In the genomic region with DNA sequence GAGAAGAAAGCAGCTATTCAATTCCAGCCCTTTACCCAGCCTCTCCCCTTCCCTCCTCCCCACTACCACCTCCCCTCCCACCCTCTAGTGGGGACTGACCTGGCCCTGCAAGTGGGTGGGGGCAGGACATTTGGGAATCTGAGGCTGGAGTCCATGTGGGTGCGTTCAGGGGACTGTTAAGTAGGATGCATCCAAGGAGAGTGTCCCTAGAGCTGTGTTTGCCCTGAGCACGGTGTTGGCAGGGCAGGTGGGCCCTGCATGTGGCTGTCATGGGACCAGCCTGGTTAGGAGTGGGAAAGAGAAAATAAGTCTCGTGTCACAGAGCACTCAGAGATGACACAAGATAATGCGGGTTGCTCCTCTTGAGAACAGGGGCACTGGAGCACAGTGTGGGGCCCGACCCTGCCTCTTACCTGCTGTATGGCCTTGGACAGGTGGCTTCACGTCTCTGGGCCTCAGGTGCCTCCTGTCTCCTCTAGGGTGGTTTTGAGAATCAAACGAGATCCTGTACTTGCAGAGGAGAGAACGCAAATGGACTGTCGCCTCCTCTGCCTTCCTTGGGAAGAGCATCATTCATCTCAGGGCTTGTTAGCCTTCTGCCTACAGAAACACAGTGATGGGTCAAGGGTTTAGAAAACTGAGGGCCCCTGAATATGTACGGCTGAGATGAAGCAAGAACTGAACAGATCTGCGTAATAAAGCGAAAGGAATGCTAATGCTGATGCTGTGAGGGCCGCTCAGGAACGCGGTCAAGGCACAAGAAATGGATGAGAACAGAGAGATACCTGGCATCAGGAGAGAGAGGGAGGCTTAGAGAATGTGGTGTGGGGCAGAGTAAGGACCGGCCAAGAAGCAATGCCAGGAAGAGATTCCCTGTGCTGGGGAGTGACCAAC, we compare ENCODE assay signal across 1 cellular context.
TF ChIP-seq lines count a peak whose summit lies in the region.

No MANE protein-coding gene starts in this region.

TF ChIP-seq in HepG2, 621 proteins besides CTCF, POLR2A, EP300 and RAD21 (continued from another document and continues in another):
- TF ChIP-seq, protein P1, sequence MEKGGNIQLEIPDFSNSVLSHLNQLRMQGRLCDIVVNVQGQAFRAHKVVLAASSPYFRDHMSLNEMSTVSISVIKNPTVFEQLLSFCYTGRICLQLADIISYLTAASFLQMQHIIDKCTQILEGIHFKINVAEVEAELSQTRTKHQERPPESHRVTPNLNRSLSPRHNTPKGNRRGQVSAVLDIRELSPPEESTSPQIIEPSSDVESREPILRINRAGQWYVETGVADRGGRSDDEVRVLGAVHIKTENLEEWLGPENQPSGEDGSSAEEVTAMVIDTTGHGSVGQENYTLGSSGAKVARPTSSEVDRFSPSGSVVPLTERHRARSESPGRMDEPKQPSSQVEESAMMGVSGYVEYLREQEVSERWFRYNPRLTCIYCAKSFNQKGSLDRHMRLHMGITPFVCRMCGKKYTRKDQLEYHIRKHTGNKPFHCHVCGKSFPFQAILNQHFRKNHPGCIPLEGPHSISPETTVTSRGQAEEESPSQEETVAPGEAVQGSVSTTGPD (CRISPR knock-in tag; IDR thresholded peaks at IDR 0.05) = peak; percentile 66
- TF ChIP-seq CHD4 (IDR thresholded peaks at IDR 0.05; ENCODE audit: borderline replicate concordance, low read length) (peak; percentile 40; the same call in 1 of the 2 replicates), ZMYM3 (CRISPR knock-in tag; IDR thresholded peaks at IDR 0.05) (peak; percentile 86), NR2F6 (IDR thresholded peaks at IDR 0.05) (peak; percentile 52; the same call in 1 of the 2 replicates), NR2F6 (CRISPR knock-in tag; IDR thresholded peaks at IDR 0.05) (no peak; the same call in 1 of the 2 replicates), SMARCC2 (IDR thresholded peaks at IDR 0.05) (no peak), RBFOX2 (IDR thresholded peaks at IDR 0.05; ENCODE audit: low read depth, low read length) (peak; percentile 31; the same call in 1 of the 2 replicates), MYC (CRISPR knock-in tag; IDR thresholded peaks at IDR 0.05; ENCODE audit: borderline replicate concordance) (peak; percentile 70), TOPORS (CRISPR knock-in tag; IDR thresholded peaks at IDR 0.05) (peak; percentile 85), ZNF317 (CRISPR knock-in tag; IDR thresholded peaks at IDR 0.05) (peak; percentile 30), RBM22 (optimal IDR thresholded peaks at IDR 0.05; ENCODE audit: low read length) (peak; percentile 70), RXRB (CRISPR knock-in tag; IDR thresholded peaks at IDR 0.05; ENCODE audit: borderline replicate concordance) (peak; percentile 18; the same call in 1 of the 2 replicates), DRAP1 (CRISPR knock-in tag; IDR thresholded peaks at IDR 0.05) (peak; percentile 74), PCBP2 (optimal IDR thresholded peaks at IDR 0.05; ENCODE audit: low read depth, low read length, poor library complexity, severe bottlenecking) (no peak), DR1 (CRISPR knock-in tag; IDR thresholded peaks at IDR 0.05) (no peak), ZIK1 (CRISPR knock-in tag; IDR thresholded peaks at IDR 0.05; ENCODE audit: borderline replicate concordance, low read depth) (peak; percentile 70; the same call in 1 of the 2 replicates), HOXA5 (CRISPR knock-in tag; IDR thresholded peaks at IDR 0.05) (no peak), IKZF4 (CRISPR knock-in tag; IDR thresholded peaks at IDR 0.05; ENCODE audit: borderline replicate concordance, low read depth, not compliant biosample characterization) (peak; percentile 68), YEATS2 (CRISPR knock-in tag; IDR thresholded peaks at IDR 0.05; ENCODE audit: borderline replicate concordance) (peak; percentile 39; the same call in 1 of the 2 replicates), ZNF337 (CRISPR knock-in tag; IDR thresholded peaks at IDR 0.05; ENCODE audit: borderline replicate concordance, low read depth) (no peak), ATF7-NPFF (CRISPR knock-in tag; IDR thresholded peaks at IDR 0.05; ENCODE audit: low read depth) (peak; percentile 11), NFIC (IDR thresholded peaks at IDR 0.05; ENCODE audit: low read length) (no peak), PRPF4 (IDR thresholded peaks at IDR 0.05; ENCODE audit: low read depth, low read length, poor library complexity, severe bottlenecking) (peak; percentile 52), GPN1 (CRISPR knock-in tag; IDR thresholded peaks at IDR 0.05; ENCODE audit: borderline replicate concordance) (no peak), ZNF564 (CRISPR knock-in tag; IDR thresholded peaks at IDR 0.05) (0 out of 2 replicates have a peak, but pooled peaks have one; percentile 11), ZNF331 (CRISPR knock-in tag; IDR thresholded peaks at IDR 0.05) (peak; percentile 74; the same call in 1 of the 2 replicates), MIER3 (CRISPR knock-in tag; IDR thresholded peaks at IDR 0.05; ENCODE audit: borderline replicate concordance) (peak; percentile 10; the same call in 1 of the 2 replicates), ONECUT2 (CRISPR knock-in tag; IDR thresholded peaks at IDR 0.05) (no peak), KDM2A (CRISPR knock-in tag; IDR thresholded peaks at IDR 0.05; ENCODE audit: borderline replicate concordance, low read depth) (0 out of 2 replicates have a peak, but pooled peaks have one; percentile 37), PHF8 (CRISPR knock-in tag; IDR thresholded peaks at IDR 0.05) (peak; percentile 40; the same call in 1 of the 2 replicates), RBM39 (IDR thresholded peaks at IDR 0.05; ENCODE audit: low read depth, low read length, poor library complexity, severe bottlenecking) (peak; percentile 86), ZMYM4 (CRISPR knock-in tag; IDR thresholded peaks at IDR 0.05) (0 out of 2 replicates have a peak, but pooled peaks have one; percentile 7), ZNF318 (CRISPR knock-in tag; IDR thresholded peaks at IDR 0.05) (no peak), NFE2 (CRISPR knock-in tag; IDR thresholded peaks at IDR 0.05) (no peak), TSC22D2 (CRISPR knock-in tag; IDR thresholded peaks at IDR 0.05; ENCODE audit: borderline replicate concordance) (peak; percentile 5; the same call in 1 of the 2 replicates), ZBTB3 (CRISPR knock-in tag; IDR thresholded peaks at IDR 0.05; ENCODE audit: borderline replicate concordance, low read depth) (no peak), KLF16 (CRISPR knock-in tag; IDR thresholded peaks at IDR 0.05) (peak in 1 of 2 experiments; percentile 23; a peak in 1 of 4 replicates)
- TF ChIP-seq, protein P2, sequence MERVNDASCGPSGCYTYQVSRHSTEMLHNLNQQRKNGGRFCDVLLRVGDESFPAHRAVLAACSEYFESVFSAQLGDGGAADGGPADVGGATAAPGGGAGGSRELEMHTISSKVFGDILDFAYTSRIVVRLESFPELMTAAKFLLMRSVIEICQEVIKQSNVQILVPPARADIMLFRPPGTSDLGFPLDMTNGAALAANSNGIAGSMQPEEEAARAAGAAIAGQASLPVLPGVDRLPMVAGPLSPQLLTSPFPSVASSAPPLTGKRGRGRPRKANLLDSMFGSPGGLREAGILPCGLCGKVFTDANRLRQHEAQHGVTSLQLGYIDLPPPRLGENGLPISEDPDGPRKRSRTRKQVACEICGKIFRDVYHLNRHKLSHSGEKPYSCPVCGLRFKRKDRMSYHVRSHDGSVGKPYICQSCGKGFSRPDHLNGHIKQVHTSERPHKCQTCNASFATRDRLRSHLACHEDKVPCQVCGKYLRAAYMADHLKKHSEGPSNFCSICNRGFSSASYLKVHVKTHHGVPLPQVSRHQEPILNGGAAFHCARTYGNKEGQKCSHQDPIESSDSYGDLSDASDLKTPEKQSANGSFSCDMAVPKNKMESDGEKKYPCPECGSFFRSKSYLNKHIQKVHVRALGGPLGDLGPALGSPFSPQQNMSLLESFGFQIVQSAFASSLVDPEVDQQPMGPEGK (CRISPR knock-in tag; IDR thresholded peaks at IDR 0.05) = peak; percentile 97
- TF ChIP-seq, protein P3, sequence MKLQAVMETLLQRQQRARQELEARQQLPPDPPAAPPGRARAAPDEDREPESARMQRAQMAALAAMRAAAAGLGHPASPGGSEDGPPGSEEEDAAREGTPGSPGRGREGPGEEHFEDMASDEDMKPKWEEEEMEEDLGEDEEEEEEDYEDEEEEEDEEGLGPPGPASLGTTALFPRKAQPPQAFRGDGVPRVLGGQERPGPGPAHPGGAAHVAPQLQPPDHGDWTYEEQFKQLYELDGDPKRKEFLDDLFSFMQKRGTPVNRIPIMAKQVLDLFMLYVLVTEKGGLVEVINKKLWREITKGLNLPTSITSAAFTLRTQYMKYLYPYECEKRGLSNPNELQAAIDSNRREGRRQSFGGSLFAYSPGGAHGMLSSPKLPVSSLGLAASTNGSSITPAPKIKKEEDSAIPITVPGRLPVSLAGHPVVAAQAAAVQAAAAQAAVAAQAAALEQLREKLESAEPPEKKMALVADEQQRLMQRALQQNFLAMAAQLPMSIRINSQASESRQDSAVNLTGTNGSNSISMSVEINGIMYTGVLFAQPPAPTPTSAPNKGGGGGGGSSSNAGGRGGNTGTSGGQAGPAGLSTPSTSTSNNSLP (IDR thresholded peaks at IDR 0.05; ENCODE audit: low read depth, low read length) = no peak
- TF ChIP-seq, protein P4, sequence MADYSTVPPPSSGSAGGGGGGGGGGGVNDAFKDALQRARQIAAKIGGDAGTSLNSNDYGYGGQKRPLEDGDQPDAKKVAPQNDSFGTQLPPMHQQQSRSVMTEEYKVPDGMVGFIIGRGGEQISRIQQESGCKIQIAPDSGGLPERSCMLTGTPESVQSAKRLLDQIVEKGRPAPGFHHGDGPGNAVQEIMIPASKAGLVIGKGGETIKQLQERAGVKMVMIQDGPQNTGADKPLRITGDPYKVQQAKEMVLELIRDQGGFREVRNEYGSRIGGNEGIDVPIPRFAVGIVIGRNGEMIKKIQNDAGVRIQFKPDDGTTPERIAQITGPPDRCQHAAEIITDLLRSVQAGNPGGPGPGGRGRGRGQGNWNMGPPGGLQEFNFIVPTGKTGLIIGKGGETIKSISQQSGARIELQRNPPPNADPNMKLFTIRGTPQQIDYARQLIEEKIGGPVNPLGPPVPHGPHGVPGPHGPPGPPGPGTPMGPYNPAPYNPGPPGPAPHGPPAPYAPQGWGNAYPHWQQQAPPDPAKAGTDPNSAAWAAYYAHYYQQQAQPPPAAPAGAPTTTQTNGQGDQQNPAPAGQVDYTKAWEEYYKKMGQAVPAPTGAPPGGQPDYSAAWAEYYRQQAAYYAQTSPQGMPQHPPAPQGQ (CRISPR knock-in tag; IDR thresholded peaks at IDR 0.05; ENCODE audit: borderline replicate concordance) = peak; percentile 92; the same call in 1 of the 2 replicates
- TF ChIP-seq, protein P5, sequence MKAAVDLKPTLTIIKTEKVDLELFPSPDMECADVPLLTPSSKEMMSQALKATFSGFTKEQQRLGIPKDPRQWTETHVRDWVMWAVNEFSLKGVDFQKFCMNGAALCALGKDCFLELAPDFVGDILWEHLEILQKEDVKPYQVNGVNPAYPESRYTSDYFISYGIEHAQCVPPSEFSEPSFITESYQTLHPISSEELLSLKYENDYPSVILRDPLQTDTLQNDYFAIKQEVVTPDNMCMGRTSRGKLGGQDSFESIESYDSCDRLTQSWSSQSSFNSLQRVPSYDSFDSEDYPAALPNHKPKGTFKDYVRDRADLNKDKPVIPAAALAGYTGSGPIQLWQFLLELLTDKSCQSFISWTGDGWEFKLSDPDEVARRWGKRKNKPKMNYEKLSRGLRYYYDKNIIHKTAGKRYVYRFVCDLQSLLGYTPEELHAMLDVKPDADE (CRISPR knock-in tag; IDR thresholded peaks at IDR 0.05) = no peak
